Comparison of ENCODE assay signal across 1 cellular context in the genomic region with DNA sequence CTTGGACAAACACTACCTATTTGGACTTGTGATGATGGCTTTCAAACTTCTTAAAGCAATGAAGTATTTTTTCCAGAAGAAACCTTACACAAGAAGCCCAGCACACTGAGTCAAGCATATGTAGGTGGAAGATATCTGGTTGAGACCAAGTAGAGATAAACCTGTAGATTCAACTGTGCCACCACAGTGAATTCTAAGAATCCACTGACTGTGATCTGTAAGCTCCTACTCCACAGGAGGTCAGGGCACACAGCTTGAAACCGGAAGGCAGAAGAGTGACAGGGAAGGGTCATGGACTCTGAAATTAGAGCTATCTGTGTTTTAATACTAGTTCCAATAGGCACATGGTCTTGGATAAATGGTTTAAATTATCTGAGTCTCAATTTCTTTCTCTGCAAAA.
TF ChIP-seq lines count a peak whose summit lies in the region.

No MANE protein-coding gene starts in this region.

TF ChIP-seq in SK-N-SH, 30 proteins besides CTCF, POLR2A, EP300 and RAD21:
- TF ChIP-seq, protein P1, sequence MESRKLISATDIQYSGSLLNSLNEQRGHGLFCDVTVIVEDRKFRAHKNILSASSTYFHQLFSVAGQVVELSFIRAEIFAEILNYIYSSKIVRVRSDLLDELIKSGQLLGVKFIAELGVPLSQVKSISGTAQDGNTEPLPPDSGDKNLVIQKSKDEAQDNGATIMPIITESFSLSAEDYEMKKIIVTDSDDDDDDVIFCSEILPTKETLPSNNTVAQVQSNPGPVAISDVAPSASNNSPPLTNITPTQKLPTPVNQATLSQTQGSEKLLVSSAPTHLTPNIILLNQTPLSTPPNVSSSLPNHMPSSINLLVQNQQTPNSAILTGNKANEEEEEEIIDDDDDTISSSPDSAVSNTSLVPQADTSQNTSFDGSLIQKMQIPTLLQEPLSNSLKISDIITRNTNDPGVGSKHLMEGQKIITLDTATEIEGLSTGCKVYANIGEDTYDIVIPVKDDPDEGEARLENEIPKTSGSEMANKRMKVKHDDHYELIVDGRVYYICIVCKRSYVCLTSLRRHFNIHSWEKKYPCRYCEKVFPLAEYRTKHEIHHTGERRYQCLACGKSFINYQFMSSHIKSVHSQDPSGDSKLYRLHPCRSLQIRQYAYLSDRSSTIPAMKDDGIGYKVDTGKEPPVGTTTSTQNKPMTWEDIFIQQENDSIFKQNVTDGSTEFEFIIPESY (IDR thresholded peaks at IDR 0.05; ENCODE audit: borderline replicate concordance, low read depth) = no peak
- no peak for TF ChIP-seq FOXJ3 (CRISPR knock-in tag; IDR thresholded peaks at IDR 0.05)
- no peak for TF ChIP-seq RFX5 (IDR thresholded peaks at IDR 0.05; ENCODE audit: low read length)
- TF ChIP-seq, protein P2, sequence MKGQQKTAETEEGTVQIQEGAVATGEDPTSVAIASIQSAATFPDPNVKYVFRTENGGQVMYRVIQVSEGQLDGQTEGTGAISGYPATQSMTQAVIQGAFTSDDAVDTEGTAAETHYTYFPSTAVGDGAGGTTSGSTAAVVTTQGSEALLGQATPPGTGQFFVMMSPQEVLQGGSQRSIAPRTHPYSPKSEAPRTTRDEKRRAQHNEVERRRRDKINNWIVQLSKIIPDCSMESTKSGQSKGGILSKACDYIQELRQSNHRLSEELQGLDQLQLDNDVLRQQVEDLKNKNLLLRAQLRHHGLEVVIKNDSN (IDR thresholded peaks at IDR 0.05; ENCODE audit: borderline replicate concordance, low read depth) = no peak
- no peak for TF ChIP-seq JUND (IDR thresholded peaks at IDR 0.05)
- TF ChIP-seq CHD2 (IDR thresholded peaks at IDR 0.05; ENCODE audit: low read length, partially characterized antibody) = no peak
- TF ChIP-seq POLR2AphosphoS5 (IDR thresholded peaks at IDR 0.05; ENCODE audit: low read depth, low read length) = no peak
- no peak for TF ChIP-seq FOXM1 (IDR thresholded peaks at IDR 0.05; ENCODE audit: low read depth)
- no peak for TF ChIP-seq MAX (IDR thresholded peaks at IDR 0.05; ENCODE audit: low read depth)
- TF ChIP-seq MXI1 (IDR thresholded peaks at IDR 0.05; ENCODE audit: low read depth, low read length) = no peak
- TF ChIP-seq, protein P3, sequence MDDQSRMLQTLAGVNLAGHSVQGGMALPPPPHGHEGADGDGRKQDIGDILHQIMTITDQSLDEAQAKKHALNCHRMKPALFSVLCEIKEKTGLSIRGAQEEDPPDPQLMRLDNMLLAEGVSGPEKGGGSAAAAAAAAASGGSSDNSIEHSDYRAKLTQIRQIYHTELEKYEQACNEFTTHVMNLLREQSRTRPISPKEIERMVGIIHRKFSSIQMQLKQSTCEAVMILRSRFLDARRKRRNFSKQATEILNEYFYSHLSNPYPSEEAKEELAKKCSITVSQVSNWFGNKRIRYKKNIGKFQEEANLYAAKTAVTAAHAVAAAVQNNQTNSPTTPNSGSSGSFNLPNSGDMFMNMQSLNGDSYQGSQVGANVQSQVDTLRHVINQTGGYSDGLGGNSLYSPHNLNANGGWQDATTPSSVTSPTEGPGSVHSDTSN (IDR thresholded peaks at IDR 0.05) = no peak
- no peak for TF ChIP-seq MEF2A (IDR thresholded peaks at IDR 0.05; ENCODE audit: borderline replicate concordance, low read depth)
- TF ChIP-seq GABPA (IDR thresholded peaks at IDR 0.05; ENCODE audit: low read depth) = no peak
- TF ChIP-seq TAF1 (IDR thresholded peaks at IDR 0.05; ENCODE audit: borderline replicate concordance, low read depth, low read length) = no peak
- TF ChIP-seq TEAD4 (IDR thresholded peaks at IDR 0.05; ENCODE audit: borderline replicate concordance, insufficient read depth) = no peak
- TF ChIP-seq FOSL2 (IDR thresholded peaks at IDR 0.05; ENCODE audit: borderline replicate concordance, low read depth) = no peak
- TF ChIP-seq NRF1 (IDR thresholded peaks at IDR 0.05; ENCODE audit: low read depth, low read length) = no peak
